Comparison of ENCODE assay signal across 8 cellular contexts in genomic region chr6:132279592-132280139, GRCh38.
DNase-seq lines count a peak whose midpoint lies in the region; ATAC-seq and TF ChIP-seq lines count a peak whose summit lies in the region.

No MANE protein-coding gene starts in this region.

- no peak for TF ChIP-seq POLR2A in adrenal gland (IDR thresholded peaks at IDR 0.05)

- H3K36me3 ChIP-seq in adrenal gland (replicated peaks in 1 of 2) = no peaks in the 10 kb centered on the region
- no peaks in the 10 kb centered on the region for H3K36me3 ChIP-seq in upper lobe of right lung

- H3K9me3 Mint-ChIP-seq in progenitor cell of endocrine pancreas (ENCODE audit: low read depth) = no peaks in the 10 kb centered on the region

- peak; percentile 95 for ATAC-seq in HG02571 (IDR thresholded peaks at IDR 0.05; ENCODE audit: unreplicated experiment)
- peak; percentile 72 to 82 for ATAC-seq in left cardiac atrium
- ATAC-seq in upper lobe of right lung = peak; percentile 93

- peaks cover 10% of the 10 kb centered on the region for H3K27me3 Mint-ChIP-seq in progenitor cell of endocrine pancreas

- no peaks in the 10 kb centered on the region for H3K36me3 Mint-ChIP-seq in progenitor cell of endocrine pancreas (ENCODE audit: insufficient read depth)

- H3K9me3 ChIP-seq in adrenal gland (replicated peaks in 1 of 3) (no peaks in the 10 kb centered on the region), upper lobe of right lung (no peaks in the 10 kb centered on the region)

- H3K4me3 ChIP-seq in GM12865 (ENCODE audit: low read depth, low read length) = peak overlapping the region; percentile 54
- H3K4me3 ChIP-seq in adrenal gland = peak overlapping the region in 1 of 4 donors; percentile 51
- peak overlapping the region; percentile 43 for H3K4me3 ChIP-seq in upper lobe of right lung

- intact Hi-C loops in adrenal gland (cut with DNase I) (loop anchor here (5.0 kb wide), 1 partner anchor 203 kb away; no protein-coding TSS in a partner anchor), left cardiac atrium (cut with DNase I) (loop anchor here in 1 of 2 donors (1.0 to 2.0 kb wide), 2 partner anchors 19 to 205 kb away; no protein-coding TSS in a partner anchor), upper lobe of right lung (cut with DNase I) (no loop called here)

- H3K27me3 ChIP-seq in adrenal gland (peaks cover 8% of the 10 kb centered on the region), upper lobe of right lung (no peaks in the 10 kb centered on the region)

- H3K27ac ChIP-seq in adrenal gland = no peak overlapping the region
- H3K27ac ChIP-seq in upper lobe of right lung = no peak overlapping the region

- no peaks in the 10 kb centered on the region for H3K4me1 ChIP-seq in adrenal gland (replicated peaks in 1 of 2)
- no peaks in the 10 kb centered on the region for H3K4me1 ChIP-seq in upper lobe of right lung

- H3K4me1 Mint-ChIP-seq in progenitor cell of endocrine pancreas (ENCODE audit: low read depth) = peaks cover 8% of the 10 kb centered on the region

- H3K4me3 Mint-ChIP-seq in progenitor cell of endocrine pancreas (ENCODE audit: low read depth) = peak overlapping the region; percentile 73

- TF ChIP-seq CTCF in GM12865 (IDR thresholded peaks at IDR 0.05; ENCODE audit: insufficient read depth, low read depth, low read length, missing control alignments) = peak; percentile 64
- TF ChIP-seq CTCF in adrenal gland (IDR thresholded peaks at IDR 0.05) = peak; percentile 72 to 99 (median 94)
- TF ChIP-seq CTCF in progenitor cell of endocrine pancreas (IDR thresholded peaks at IDR 0.05; ENCODE audit: unreplicated experiment) = peak; percentile 94
- peak; percentile 87 for TF ChIP-seq CTCF in upper lobe of right lung (IDR thresholded peaks at IDR 0.05)

- 0 to 1% (median 1%) methylated on average over 12 of the region's 12 CpGs for WGBS in adrenal gland, 4 donors

- DNase-seq in GM12865 (ENCODE audit: low read depth) = peak; percentile 80
- DNase-seq in NAMALWA (ENCODE audit: low spot score) = peak; percentile 91
- peak; percentile 39 to 83 for DNase-seq in SW 1271 (lab: John Stamatoyannopoulos, UW)
- DNase-seq in adrenal gland = peak; percentile 57 to 89 (median 72)
- peak; percentile 71 for DNase-seq in left cardiac atrium
- DNase-seq in progenitor cell of endocrine pancreas (ENCODE audit: low spot score, unreplicated experiment) = peak; percentile 41
- DNase-seq in upper lobe of right lung = peak; percentile 76

- H3K27ac Mint-ChIP-seq in progenitor cell of endocrine pancreas = peak overlapping the region; percentile 68

Comparison
In these comparisons a context has a peak if more than half of its experiments do, and no peak if none do; other contexts are left out.
1. DNase-seq: peak in every context shown above with its lines; median percentile 91 in NAMALWA; 80 in GM12865; 76 in upper lobe of right lung; 72 in adrenal gland; 71 in left cardiac atrium; 61 in SW 1271; 41 in progenitor cell of endocrine pancreas.